Comparison of ENCODE assay signal across 14 cellular contexts in the genomic region with DNA sequence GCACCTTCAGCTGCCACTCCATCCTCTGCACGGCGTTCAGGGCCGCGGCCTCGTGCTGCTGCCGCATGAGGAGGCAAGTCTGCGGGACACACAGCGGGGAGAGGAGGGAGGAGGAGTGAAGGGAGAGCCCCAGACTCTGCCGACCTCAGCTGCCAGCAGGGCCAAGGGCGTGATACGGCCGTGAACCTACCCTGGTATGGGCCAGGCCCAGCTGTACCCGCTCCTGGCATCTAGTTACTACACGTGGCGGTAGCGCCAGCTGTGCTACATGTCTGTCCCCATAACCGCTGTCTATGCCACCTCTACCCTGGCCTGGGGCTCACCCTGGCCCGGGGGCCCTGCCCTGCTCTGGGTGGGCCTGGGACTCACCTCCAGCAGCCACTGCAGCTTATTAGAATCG.
"Had no signal": no experiment of that assay in that cellular context is flagged by ENCODE, and none has a peak within 500 bp of the region (broad histone marks: within the 10 kb centered on the region; RNA-seq: fewer than 3 reads in every experiment).

No MANE protein-coding gene starts in this region.

- H3K9me3 Mint-ChIP-seq: activated CD4-positive, alpha-beta memory T cell treated with anti-CD3 and anti-CD28 coated beads for 36 hours; neural progenitor cell; stimulated activated effector memory CD8-positive, alpha-beta T cell treated with anti-CD3 and anti-CD28 coated beads, Interleukin-12 subunit alpha, Interleukin-12 subunit beta, amount 100 ng/mL, for 72 hours had no signal

- H3K4me1 ChIP-seq: heart right ventricle, neural progenitor cell had no signal

- DNase-seq: activated CD4-positive, alpha-beta memory T cell treated with anti-CD3 and anti-CD28 coated beads for 36 hours; activated naive CD4-positive, alpha-beta T cell treated with Interleukin-2 at 50 U/mL for 16 hours; amygdala; dermis blood vessel endothelial cell; endodermal cell; foreskin melanocyte; heart right ventricle; retina; T-helper 9 cell; transverse colon had no signal

- H3K27ac Mint-ChIP-seq: activated CD4-positive, alpha-beta memory T cell treated with anti-CD3 and anti-CD28 coated beads for 36 hours; endodermal cell; neural progenitor cell; stimulated activated effector memory CD8-positive, alpha-beta T cell treated with anti-CD3 and anti-CD28 coated beads, Interleukin-12 subunit alpha, Interleukin-12 subunit beta, amount 100 ng/mL, for 72 hours had no signal

- H3K4me3 Mint-ChIP-seq: activated CD4-positive, alpha-beta memory T cell treated with anti-CD3 and anti-CD28 coated beads for 36 hours; endodermal cell; neural progenitor cell; stimulated activated effector memory CD8-positive, alpha-beta T cell treated with anti-CD3 and anti-CD28 coated beads, Interleukin-12 subunit alpha, Interleukin-12 subunit beta, amount 100 ng/mL, for 72 hours had no signal

- H3K9ac ChIP-seq: neural progenitor cell had no signal

- ATAC-seq: stimulated activated effector memory CD8-positive, alpha-beta T cell treated with anti-CD3 and anti-CD28 coated beads, Interleukin-12 subunit alpha, Interleukin-12 subunit beta, amount 100 ng/mL, for 72 hours had no signal

- H3K27me3 ChIP-seq: brain microvascular endothelial cell, heart right ventricle, neural progenitor cell, transverse colon had no signal

- H3K4me3 ChIP-seq: heart right ventricle, neural progenitor cell, skin epidermis, transverse colon had no signal

- H3K9me3 ChIP-seq: transverse colon had no signal

- H3K4me1 Mint-ChIP-seq: endodermal cell, neural progenitor cell had no signal

- H3K27me3 Mint-ChIP-seq: activated CD4-positive, alpha-beta memory T cell treated with anti-CD3 and anti-CD28 coated beads for 36 hours had no signal

- H3K36me3 ChIP-seq: neural progenitor cell had no signal

- H3K27ac ChIP-seq: brain microvascular endothelial cell, heart right ventricle, neural progenitor cell, skin epidermis, transverse colon had no signal

- H3K4me2 ChIP-seq: neural progenitor cell had no signal
